Comparison of ENCODE assay signal across 19 cellular contexts in genomic region chrX:26262121-26262523, GRCh38. TPM values are rescaled to one million over a fixed set of nuclear protein-coding genes. Genes with fewer than 3 reads are reported as not detected.
DNase-seq lines count a peak whose midpoint lies in the region; ATAC-seq and TF ChIP-seq lines count a peak whose summit lies in the region.
"Had no signal": no experiment of that assay in that cellular context is flagged by ENCODE, and none has a peak within 500 bp of the region (broad histone marks: within the 10 kb centered on the region; RNA-seq: fewer than 3 reads in every experiment).

No MANE protein-coding gene starts in this region.

- POLR2A ChIA-PET in AG04450 (lab: Yijun Ruan, JAX): no interaction called here
- POLR2A ChIA-PET in RWPE1 (lab: Yijun Ruan, JAX; ENCODE audit: low non-redundant PET): no interaction called here

- H3K27me3 ChIP-seq in AG04450 (ENCODE audit: control insufficient read depth, insufficient read depth, low read length): no peaks in the 10 kb centered on the region
- H3K27me3 ChIP-seq: upper lobe of right lung had no signal

- CTCF ChIA-PET in AG04450 (lab: Charles Lee): no interaction called here
- CTCF ChIA-PET in RWPE1 (lab: Yijun Ruan, JAX): no interaction called here

- H3K27ac ChIP-seq in AG04450 (ENCODE audit: low read depth, low read length): no peak overlapping the region
- no peak overlapping the region for H3K27ac ChIP-seq in RWPE1
- H3K27ac ChIP-seq: upper lobe of right lung had no signal

- peaks cover 5% of the 10 kb centered on the region for H3K9me3 ChIP-seq in AG04450 (ENCODE audit: control insufficient read depth, insufficient read depth, low read length)
- H3K9me3 ChIP-seq: upper lobe of right lung had no signal

- H3K4me3 ChIP-seq in AG04450 (ENCODE audit: low read depth, low read length) (no peak overlapping the region), epithelial cell of proximal tubule (ENCODE audit: low read depth, low read length) (no peak overlapping the region)
- H3K4me3 ChIP-seq: upper lobe of right lung had no signal

- no peak for ATAC-seq in GM19397 (IDR thresholded peaks at IDR 0.05; ENCODE audit: unreplicated experiment)
- no peak for ATAC-seq in HG03378 (IDR thresholded peaks at IDR 0.05; ENCODE audit: unreplicated experiment)
- ATAC-seq: T-cell, upper lobe of right lung, WTC11 had no signal

- TF ChIP-seq CTCF in AG04450 (IDR thresholded peaks at IDR 0.05; ENCODE audit: low read depth, low read length) (no peak), RWPE1 (conservative IDR thresholded peaks at IDR 0.05; ENCODE audit: low read depth) (no peak), epithelial cell of proximal tubule (conservative IDR thresholded peaks at IDR 0.05; ENCODE audit: low read depth, low read length) (no peak)

- DNase-seq in AG04450 (ENCODE audit: low read depth, low spot score): peak; percentile 1
- peak; percentile 1 for DNase-seq in RWPE1 (ENCODE audit: low spot score)
- peak; percentile 22 for DNase-seq in epithelial cell of proximal tubule (ENCODE audit: low read depth)
- peak; percentile 86 for DNase-seq in kidney tubule cell (ENCODE audit: low spot score)
- no peak for DNase-seq in iPS-NIHi11 (ENCODE audit: low spot score)
- DNase-seq in superior temporal gyrus (ENCODE audit: extremely low spot score): no peak
- DNase-seq: activated effector memory CD4-positive, alpha-beta T cell treated with Interleukin-2 at 50 U/mL for 16 hours; anterior cingulate cortex; GDM1; NCI-H2029; NCI-H526; stimulated activated CD4-positive, alpha-beta T cell treated with anti-CD3 and anti-CD28 coated beads, Interleukin-12 subunit alpha, Interleukin-12 subunit beta, amount 100 ng/mL, for 4 hours; stimulated activated naive CD4-positive, alpha-beta T cell treated with Interleukin-2 at 50 U/mL for 16 hours; T-cell; upper lobe of right lung had no signal

RNA-seq across cellular contexts. Expression of gene MAGEB5, which starts 46.2 kb away (rescaled TPM):
- not detected in 2 replicates for polyA plus RNA-seq in AG04450 (2011; rRNA removed)
- not detected in 2 replicates for polyA minus RNA-seq in AG04450 (2011; rRNA and poly(A)+ RNA removed)
- total RNA-seq in epithelial cell of proximal tubule: not detected in 2 replicates
- total RNA-seq: osteocyte, T-cell, upper lobe of right lung, WTC11 had no signal

Comparison
In these comparisons a context has a peak if more than half of its experiments do, and no peak if none do; other contexts are left out.
1. DNase-seq: peak in AG04450 (single experiment), RWPE1 (single experiment), epithelial cell of proximal tubule (single experiment) and kidney tubule cell (single experiment); none in iPS-NIHi11 (single experiment) and superior temporal gyrus (single experiment).